ENCODE assay signal across 9 cellular contexts in the genomic region with DNA sequence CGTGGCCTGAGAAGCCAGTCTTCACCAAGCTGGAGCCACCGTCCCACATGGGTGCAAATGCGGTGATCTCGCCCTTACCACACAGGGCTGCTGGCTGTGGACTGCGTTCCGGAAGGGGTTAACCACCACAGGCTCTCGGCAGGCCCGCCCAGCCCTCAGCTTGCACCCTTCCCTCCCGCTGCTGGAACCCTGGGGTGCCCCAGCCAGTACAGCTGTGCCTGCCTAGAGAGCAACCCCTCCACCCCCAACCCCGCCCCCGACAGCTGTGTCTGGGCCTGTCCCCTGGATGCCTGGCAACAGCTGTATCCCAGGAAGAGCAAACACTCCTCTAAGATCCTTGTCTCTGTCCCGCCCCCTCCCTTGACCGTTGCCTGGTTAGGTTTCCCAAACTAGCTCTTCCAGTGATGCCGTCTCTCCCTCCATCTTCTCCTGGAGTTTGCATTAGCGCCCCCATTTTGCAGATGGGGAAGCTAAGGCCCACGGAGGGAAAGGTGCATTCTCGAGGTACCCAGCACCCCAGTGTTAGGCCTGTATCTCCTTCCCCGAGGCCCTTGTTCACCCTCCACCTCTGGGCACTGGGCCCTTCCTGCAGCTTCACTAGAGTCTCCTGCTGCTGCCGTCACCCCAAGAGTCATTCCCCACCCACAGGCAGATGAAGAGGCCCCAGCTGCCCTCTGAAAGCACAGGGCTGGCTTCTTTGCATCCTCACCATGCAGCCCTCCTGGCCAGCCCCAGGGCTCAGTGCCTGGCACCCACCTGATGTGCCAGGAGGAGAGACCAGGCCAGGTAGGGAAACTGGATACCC. TPM values are rescaled to one million over a fixed set of nuclear protein-coding genes. Genes with fewer than 3 reads are reported as not detected.
DNase-seq lines count a peak whose midpoint lies in the region; ATAC-seq and TF ChIP-seq lines count a peak whose summit lies in the region.
"Had no signal": no experiment of that assay in that cellular context is flagged by ENCODE, and none has a peak within 500 bp of the region (broad histone marks: within the 10 kb centered on the region; RNA-seq: fewer than 3 reads in every experiment).

No MANE protein-coding gene starts in this region.

- H3K27ac ChIP-seq in GM23248, result no peak overlapping the region
- no peak overlapping the region for H3K27ac ChIP-seq in mammary epithelial cell (ENCODE audit: insufficient read depth, low read depth, low read length)
- H3K27ac ChIP-seq in neural progenitor cell, result no peak overlapping the region
- H3K27ac ChIP-seq: SK-N-MC had no signal

- 11 to 15% methylated on average over 12 to 17 of the region's 19 CpGs for WGBS in GM23248 (ENCODE audit: low coverage in 1 of 2, low lambda C conversion rate in 2 of 2, missing lambda C conversion rate in 2 of 2), 2 experiments
- 2% methylated on average over 5 of the region's 19 CpGs for WGBS in mammary epithelial cell (ENCODE audit: low coverage, missing lambda C conversion rate)

- H3K36me3 Mint-ChIP-seq in neural progenitor cell, result no peaks in the 10 kb centered on the region

- no peak for ATAC-seq in GM21423 (IDR thresholded peaks at IDR 0.05; ENCODE audit: unreplicated experiment)

- in situ Hi-C loops in GM23248 (cut with MboI) (no loop called here), mammary epithelial cell (cut with MboI; ENCODE audit: low sequenced_read_pairs in 2 of 2) (no loop called here)

- intact Hi-C loops in mammary epithelial cell (cut with micrococcal nuclease), result no loop called here

- no peaks in the 10 kb centered on the region for H3K36me3 ChIP-seq in GM23248 (ENCODE audit: low read depth)
- H3K36me3 ChIP-seq in mammary epithelial cell (ENCODE audit: insufficient read depth, low read length), result no peaks in the 10 kb centered on the region
- H3K36me3 ChIP-seq in neural progenitor cell, result no peaks in the 10 kb centered on the region

- no peaks in the 10 kb centered on the region for H3K9me3 Mint-ChIP-seq in neural progenitor cell

- no peaks in the 10 kb centered on the region for H3K79me2 ChIP-seq in GM23248 (ENCODE audit: insufficient read depth)
- H3K79me2 ChIP-seq in mammary epithelial cell (ENCODE audit: insufficient read depth, low read length), result no peaks in the 10 kb centered on the region
- no peaks in the 10 kb centered on the region for H3K79me2 ChIP-seq in neural progenitor cell (ENCODE audit: low read depth)

- H3K4me3 ChIP-seq in GM23248 (no peak overlapping the region), mammary epithelial cell (replicated peaks in 1 of 3; ENCODE audit: insufficient read depth in 1 of 3, low read depth in 2 of 3, low read length in 3 of 3) (no peak overlapping the region), neural progenitor cell (no peak overlapping the region)
- H3K4me3 ChIP-seq: SK-N-MC had no signal

- dilution Hi-C loops in mammary epithelial cell (cut with HindIII; ENCODE audit: low sequenced_read_pairs), result no loop called here

- peaks cover 3% of the 10 kb centered on the region; the same call in 1 of the 2 replicates for H3K4me1 ChIP-seq in GM23248 (ENCODE audit: insufficient read depth)
- H3K4me1 ChIP-seq in mammary epithelial cell (ENCODE audit: insufficient read depth, low read length), result peaks cover 15% of the 10 kb centered on the region
- H3K4me1 ChIP-seq in neural progenitor cell, result peaks cover 6% of the 10 kb centered on the region

- H3K27me3 Mint-ChIP-seq in neural progenitor cell (ENCODE audit: insufficient read depth, low read depth), result no peaks in the 10 kb centered on the region

- no peak overlapping the region for H3K27ac Mint-ChIP-seq in neural progenitor cell

- peaks cover 3% of the 10 kb centered on the region for H3K4me1 Mint-ChIP-seq in neural progenitor cell

- no peaks in the 10 kb centered on the region for H3K9me3 ChIP-seq in GM23248 (ENCODE audit: low read depth)
- H3K9me3 ChIP-seq in mammary epithelial cell (replicated peaks; ENCODE audit: insufficient read depth, low read length), result no peaks in the 10 kb centered on the region
- no peaks in the 10 kb centered on the region for H3K9me3 ChIP-seq in neural progenitor cell (ENCODE audit: low read depth)

- TF ChIP-seq CTCF in mammary epithelial cell (conservative IDR thresholded peaks at IDR 0.05 in 1 of 2, IDR thresholded peaks at IDR 0.05 in 1 of 2; ENCODE audit: extremely low read depth in 1 of 2, insufficient read depth in 1 of 2, low read depth in 1 of 2, low read length in 2 of 2) (no peak), neural progenitor cell (IDR thresholded peaks at IDR 0.05) (no peak)

- peak; percentile 70 for DNase-seq in GM23248
- DNase-seq in NCI-H2029 treated with DMSO at 0.1 percent for 48 hours (lab: John Stamatoyannopoulos, UW), result peak; percentile 13
- DNase-seq in mammary epithelial cell, result peak; percentile 85
- peak; percentile 29 for DNase-seq in neural progenitor cell (ENCODE audit: low spot score)
- no peak for DNase-seq in nucleus accumbens (lab: John Stamatoyannopoulos, UW)
- DNase-seq in stimulated activated naive CD4-positive, alpha-beta T cell treated with Interleukin-2 at 50 U/mL for 16 hours (lab: John Stamatoyannopoulos, UW), result no peak
- DNase-seq in amniotic stem cell (lab: John Stamatoyannopoulos, UW), result no peak

- H4K20me1 ChIP-seq in GM23248 (ENCODE audit: insufficient read depth) (no peaks in the 10 kb centered on the region), mammary epithelial cell (ENCODE audit: insufficient read depth, low read length) (no peaks in the 10 kb centered on the region), neural progenitor cell (ENCODE audit: low read depth) (peaks cover 4% of the 10 kb centered on the region)

- H3K27me3 ChIP-seq in GM23248 (replicated peaks; ENCODE audit: insufficient read depth), result no peaks in the 10 kb centered on the region
- no peaks in the 10 kb centered on the region for H3K27me3 ChIP-seq in mammary epithelial cell (ENCODE audit: insufficient read depth, low read length)
- no peaks in the 10 kb centered on the region for H3K27me3 ChIP-seq in neural progenitor cell

- H3K4me2 ChIP-seq in GM23248 (ENCODE audit: unreplicated experiment), result no peak overlapping the region
- peak overlapping the region; percentile 8 for H3K4me2 ChIP-seq in mammary epithelial cell (ENCODE audit: insufficient read depth, low read depth, low read length)
- no peak overlapping the region for H3K4me2 ChIP-seq in neural progenitor cell

- no TSS peak for BruUV-seq in mammary epithelial cell (replicated peaks; lab: Mats Ljungman, UMichigan)

- H2AFZ ChIP-seq in GM23248 (no peak overlapping the region), mammary epithelial cell (ENCODE audit: low read depth, low read length) (peak overlapping the region; percentile 20), neural progenitor cell (replicated peaks) (no peak overlapping the region)

- H3K9ac ChIP-seq in GM23248 (0 out of 2 replicates have a peak overlapping the region, but pooled peaks have one; percentile 13), mammary epithelial cell (ENCODE audit: insufficient read depth, low read length) (no peak overlapping the region), neural progenitor cell (peak overlapping the region; percentile 13)

- no peak overlapping the region for H3K4me3 Mint-ChIP-seq in neural progenitor cell

- no peaks in the 10 kb centered on the region for H3K9me2 ChIP-seq in GM23248 (ENCODE audit: insufficient read depth)

- CTCF ChIA-PET in mammary epithelial cell (lab: Charles Lee; ENCODE audit: low non-redundant PET), result interaction anchor here (0.6 kb wide), 1 partner anchor 242 kb away, joined by 5 read pairs; no protein-coding TSS in a partner anchor

- H3F3A ChIP-seq in GM23248 (ENCODE audit: insufficient read depth), result no peaks in the 10 kb centered on the region
- H3F3A ChIP-seq in neural progenitor cell (ENCODE audit: low read depth), result no peaks in the 10 kb centered on the region

RNA-seq across cellular contexts. Expression of a gene that starts 12.6 kb away (rescaled TPM):
- total RNA-seq in GM23248 (2014; rRNA removed; shearing (Covaris generic)), result 358 and 388 TPM in 2 replicates
- polyA plus RNA-seq in GM23248 (2016; fragmentation: Nextera tagmentation; extraction: Ambion mirVana) (397 and 417 TPM in 2 replicates), mammary epithelial cell (576 TPM)
- total RNA-seq in mammary epithelial cell (100 to 1,000 TPM; 185 to 338 TPM), neural progenitor cell (ENCODE audit: low replicate concordance) (86.0 and 337 TPM in 2 replicates)
- 282 TPM for polyA minus RNA-seq in mammary epithelial cell

RNA-seq across cellular contexts. Expression of a gene that starts 23.0 kb away (rescaled TPM):
- 11.7 and 27.9 TPM in 2 replicates for total RNA-seq in GM23248 (2014; rRNA removed; shearing (Covaris generic))
- polyA plus RNA-seq in GM23248 (2016; fragmentation: Nextera tagmentation; extraction: Ambion mirVana) (10.3 and 12.0 TPM in 2 replicates), mammary epithelial cell (18.0 TPM)
- total RNA-seq in mammary epithelial cell (10 to 100 TPM; 16.3 to 20.2 TPM), neural progenitor cell (ENCODE audit: low replicate concordance) (38.7 and 40.4 TPM in 2 replicates)
- polyA minus RNA-seq in mammary epithelial cell, result 19.3 TPM

RNA-seq across cellular contexts. Expression of a gene that starts 24.4 kb away (rescaled TPM):
- total RNA-seq in GM23248 (2014; rRNA removed; shearing (Covaris generic)), result 35.5 and 48.3 TPM in 2 replicates
- polyA plus RNA-seq in GM23248 (2016; fragmentation: Nextera tagmentation; extraction: Ambion mirVana) (123 and 130 TPM in 2 replicates), mammary epithelial cell (196 TPM)
- total RNA-seq in mammary epithelial cell (100 to 1,000 TPM in 1 of 2 donors, 10 to 100 TPM in 1; 48.0 to 101 TPM), neural progenitor cell (ENCODE audit: low replicate concordance) (51.3 and 84.8 TPM in 2 replicates)
- 121 TPM for polyA minus RNA-seq in mammary epithelial cell

RNA-seq across cellular contexts. Expression of a gene that starts 44.8 kb away (rescaled TPM):
- 0.89 and 1.8 TPM in 2 replicates for total RNA-seq in GM23248 (2014; rRNA removed; shearing (Covaris generic))
- 0.24 TPM in 1 of 2 replicates, not detected in the other for polyA plus RNA-seq in GM23248 (2016; fragmentation: Nextera tagmentation; extraction: Ambion mirVana)
- total RNA-seq in mammary epithelial cell, result under 1 TPM; 0.14 to 0.17 TPM
- 0.08 TPM for polyA plus RNA-seq in mammary epithelial cell
- not detected for polyA minus RNA-seq in mammary epithelial cell
- 70.6 and 139 TPM in 2 replicates for total RNA-seq in neural progenitor cell (ENCODE audit: low replicate concordance)

Comparison
In these comparisons a context has a peak if more than half of its experiments do, and no peak if none do; other contexts are left out.
1. DNase-seq: peak in GM23248 (single experiment), NCI-H2029 treated with DMSO at 0.1 percent for 48 hours (single experiment), mammary epithelial cell (single experiment) and neural progenitor cell (single experiment); none in nucleus accumbens (0 of 56), stimulated activated naive CD4-positive, alpha-beta T cell treated with Interleukin-2 at 50 U/mL for 16 hours (single experiment) and amniotic stem cell (single experiment).